ENCODE assay signal across 8 cellular contexts in genomic region chr19:18160792-18161690, GRCh38. TPM values are rescaled to one million over a fixed set of nuclear protein-coding genes. Genes with fewer than 3 reads are reported as not detected.
A peak's percentile ranks its signal among the peaks of the same experiment; 100 is the strongest.
DNase-seq lines count a peak whose midpoint lies in the region; ATAC-seq and TF ChIP-seq lines count a peak whose summit lies in the region.

No MANE protein-coding gene starts in this region.

- H2AFZ ChIP-seq in OCI-LY7 (ENCODE audit: low read length) = peak overlapping the region; percentile 67; the same call in 1 of the 2 replicates

- H3K27ac ChIP-seq in OCI-LY7 (ENCODE audit: low read depth, low read length, poor library complexity, severe bottlenecking) (peak overlapping the region; percentile 41), suprapubic skin (peak overlapping the region; percentile 69)

- no peaks in the 10 kb centered on the region for H3K27me3 Mint-ChIP-seq in activated T-helper 17 cell treated with anti-CD3 and anti-CD28 coated beads, Interleukin-2, amount 50 U/mL, for 72 hours

- no peaks in the 10 kb centered on the region for H3K9me3 Mint-ChIP-seq in activated T-helper 17 cell treated with anti-CD3 and anti-CD28 coated beads, Interleukin-2, amount 50 U/mL, for 72 hours

- TF ChIP-seq CTCF in OCI-LY7 (conservative IDR thresholded peaks at IDR 0.05; ENCODE audit: low read length) = peak; percentile 41; the same call in 1 of the 2 replicates
- peak; percentile 49 for TF ChIP-seq CTCF in fibroblast of the aortic adventitia (IDR thresholded peaks at IDR 0.05; ENCODE audit: insufficient read depth, low read length)
- TF ChIP-seq CTCF in suprapubic skin (IDR thresholded peaks at IDR 0.05) = peak; percentile 55 to 75

- peak; percentile 53 for DNase-seq in SIG-M5 treated with dmso at 0.1 percent for 504 hours (lab: John Stamatoyannopoulos, UW; ENCODE audit: unreplicated experiment)
- DNase-seq in SIG-M5 (lab: John Stamatoyannopoulos, UW) = no peak
- DNase-seq in OCI-LY7 (ENCODE audit: low spot score) = peak; percentile 88
- peak; percentile 43 for DNase-seq in fibroblast of the aortic adventitia (ENCODE audit: low read depth)
- peak in 49 of 56 donors; percentile 21 to 86 (median 62) for DNase-seq in nucleus accumbens (lab: John Stamatoyannopoulos, UW)
- DNase-seq in suprapubic skin (ENCODE audit: low spot score in 2 of 2) = no peak

- no TSS peak for BruUV-seq in OCI-LY7 (replicated peaks; lab: Mats Ljungman, UMichigan)

- H3K4me3 ChIP-seq in OCI-LY7 (ENCODE audit: low read depth, low read length, poor library complexity, severe bottlenecking) (peak overlapping the region; percentile 68), fibroblast of the aortic adventitia (ENCODE audit: low read depth, low read length) (peak overlapping the region; percentile 49), suprapubic skin (peak overlapping the region; percentile 57)

- no peaks in the 10 kb centered on the region for H3K9me2 ChIP-seq in OCI-LY7 (ENCODE audit: insufficient read depth, low read length)

- peak overlapping the region; percentile 74 for H3K4me3 Mint-ChIP-seq in activated T-helper 17 cell treated with anti-CD3 and anti-CD28 coated beads, Interleukin-2, amount 50 U/mL, for 72 hours

- peaks cover 15% of the 10 kb centered on the region for H3K36me3 Mint-ChIP-seq in activated T-helper 17 cell treated with anti-CD3 and anti-CD28 coated beads, Interleukin-2, amount 50 U/mL, for 72 hours (ENCODE audit: low read depth)

- H3K4me1 Mint-ChIP-seq in activated T-helper 17 cell treated with anti-CD3 and anti-CD28 coated beads, Interleukin-2, amount 50 U/mL, for 72 hours = peaks cover 5% of the 10 kb centered on the region

- H4K20me1 ChIP-seq in OCI-LY7 (ENCODE audit: insufficient read depth, low read length) = no peaks in the 10 kb centered on the region

- H3K4me1 ChIP-seq in OCI-LY7 (ENCODE audit: insufficient read depth, low read length, poor library complexity, severe bottlenecking) = peaks cover 29% of the 10 kb centered on the region
- H3K4me1 ChIP-seq in suprapubic skin = peaks cover 49% of the 10 kb centered on the region

- H3K27ac Mint-ChIP-seq in activated T-helper 17 cell treated with anti-CD3 and anti-CD28 coated beads, Interleukin-2, amount 50 U/mL, for 72 hours = peak overlapping the region; percentile 83

- no peaks in the 10 kb centered on the region for H3K9me3 ChIP-seq in OCI-LY7 (ENCODE audit: low read length)
- no peaks in the 10 kb centered on the region for H3K9me3 ChIP-seq in suprapubic skin

- no peak for TF ChIP-seq EP300 in suprapubic skin (IDR thresholded peaks at IDR 0.05)

- H3K27me3 ChIP-seq in suprapubic skin = no peaks in the 10 kb centered on the region

- peak overlapping the region; percentile 83 for H3K4me2 ChIP-seq in OCI-LY7 (ENCODE audit: low read length)

- POLR2A ChIA-PET in OCI-LY7 (lab: Charles Lee) = interaction anchor here (0.6 to 1.7 kb wide), 4 partner anchors 10 to 992 kb away, joined by 3 to 7 read pairs (median 4); no protein-coding TSS in a partner anchor

- CTCF ChIA-PET in OCI-LY7 (lab: Charles Lee; ENCODE audit: unreplicated experiment) = interaction anchor here (1.2 to 1.5 kb wide), 2 partner anchors 10 to 31 kb away, joined by 3 to 5 read pairs; no protein-coding TSS in a partner anchor

- 0% methylated on average over 29 of the region's 79 CpGs for WGBS in suprapubic skin

- no peak for TF ChIP-seq POLR2A in suprapubic skin (IDR thresholded peaks at IDR 0.05)

- peaks cover 20% of the 10 kb centered on the region for H3K36me3 ChIP-seq in OCI-LY7 (ENCODE audit: insufficient read depth, low read length)
- peaks cover 39% of the 10 kb centered on the region for H3K36me3 ChIP-seq in suprapubic skin

- peak; percentile 57 for ATAC-seq in HG03039 (IDR thresholded peaks at IDR 0.05; ENCODE audit: unreplicated experiment)
- peak; percentile 97 for ATAC-seq in activated T-helper 17 cell treated with anti-CD3 and anti-CD28 coated beads, Interleukin-2, amount 50 U/mL, for 72 hours (replicated peaks)

- intact Hi-C loops in OCI-LY7 (cut with micrococcal nuclease; ENCODE audit: unreplicated experiment) = no loop called here

- no peaks in the 10 kb centered on the region for H3K79me2 ChIP-seq in OCI-LY7 (ENCODE audit: insufficient read depth, low read depth, low read length)

RNA-seq across cellular contexts. Expression of gene PIK3R2, which starts 8.1 kb away (rescaled TPM):
- total RNA-seq in OCI-LY7 (2014; rRNA removed; shearing (Covaris generic)) = 1.6 and 3.2 TPM in 2 replicates
- total RNA-seq in OCI-LY7 (2022) = 20.5 and 30.0 TPM in 2 replicates
- 10 to 100 TPM; 13.0 to 21.8 TPM for total RNA-seq in activated T-helper 17 cell treated with anti-CD3 and anti-CD28 coated beads, Interleukin-2, amount 50 U/mL, for 72 hours
- 36.7 and 41.3 TPM in 2 replicates for total RNA-seq in fibroblast of the aortic adventitia (ENCODE audit: low replicate concordance)
- 10 to 100 TPM; 14.1 to 25.9 (median 19.5) TPM for total RNA-seq in suprapubic skin

RNA-seq across cellular contexts. Expression of gene IFI30, which starts 12.6 kb away (rescaled TPM):
- total RNA-seq in OCI-LY7 (2014; rRNA removed; shearing (Covaris generic)) = 141 and 195 TPM in 2 replicates
- 117 and 170 TPM in 2 replicates for total RNA-seq in OCI-LY7 (2022)
- 10 to 100 TPM; 51.7 to 81.1 TPM for total RNA-seq in activated T-helper 17 cell treated with anti-CD3 and anti-CD28 coated beads, Interleukin-2, amount 50 U/mL, for 72 hours
- 0.90 and 23.1 TPM in 2 replicates for total RNA-seq in fibroblast of the aortic adventitia (ENCODE audit: low replicate concordance)
- total RNA-seq in suprapubic skin = 10 to 100 TPM; 13.4 to 37.2 (median 35.1) TPM

RNA-seq across cellular contexts. Expression of gene MPV17L2, which starts 32.0 kb away (rescaled TPM):
- 21.9 and 23.7 TPM in 2 replicates for total RNA-seq in OCI-LY7 (2014; rRNA removed; shearing (Covaris generic))
- 18.1 and 22.6 TPM in 2 replicates for total RNA-seq in OCI-LY7 (2022)
- 10 to 100 TPM in 1 of 2 donors, 1 to 10 TPM in 1; 4.2 to 12.0 TPM for total RNA-seq in activated T-helper 17 cell treated with anti-CD3 and anti-CD28 coated beads, Interleukin-2, amount 50 U/mL, for 72 hours
- 4.4 and 11.7 TPM in 2 replicates for total RNA-seq in fibroblast of the aortic adventitia (ENCODE audit: low replicate concordance)
- 10 to 100 TPM in 3 of 4 donors, 1 to 10 TPM in 1; 4.8 to 27.2 (median 14.7) TPM for total RNA-seq in suprapubic skin

RNA-seq across cellular contexts. Expression of gene RAB3A, which starts 42.8 kb away (rescaled TPM):
- 2.9 and 4.9 TPM in 2 replicates for total RNA-seq in OCI-LY7 (2014; rRNA removed; shearing (Covaris generic))
- total RNA-seq in OCI-LY7 (2022) (6.9 and 8.6 TPM in 2 replicates), fibroblast of the aortic adventitia (ENCODE audit: low replicate concordance) (2.8 TPM in 1 of 2 replicates, not detected in the other), suprapubic skin (1 to 10 TPM; 1.9 to 5.3 (median 1.9) TPM)
- 1 to 10 TPM; 7.2 to 9.5 TPM for total RNA-seq in activated T-helper 17 cell treated with anti-CD3 and anti-CD28 coated beads, Interleukin-2, amount 50 U/mL, for 72 hours

Comparison
In these comparisons a context has a peak if more than half of its experiments do, and no peak if none do; other contexts are left out.
1. DNase-seq: peak in SIG-M5 treated with dmso at 0.1 percent for 504 hours (single experiment), OCI-LY7 (single experiment), fibroblast of the aortic adventitia (single experiment) and nucleus accumbens (49 of 56); none in SIG-M5 (single experiment) and suprapubic skin (0 of 2).
2. Peak in every context shown above with its lines, with median percentiles within 50 percentile points of each other: H3K4me3 ChIP-seq and CTCF ChIP-seq.